In genomic region chr1:67726224-67726623, GRCh38 we compare ENCODE assay signal across 15 cellular contexts. TPM values are rescaled to one million over a fixed set of nuclear protein-coding genes. Genes with fewer than 3 reads are reported as not detected.
A peak's percentile ranks its signal among the peaks of the same experiment; 100 is the strongest.
DNase-seq lines count a peak whose midpoint lies in the region; ATAC-seq and TF ChIP-seq lines count a peak whose summit lies in the region.
"Had no signal": no experiment of that assay in that cellular context is flagged by ENCODE, and none has a peak within 500 bp of the region (broad histone marks: within the 10 kb centered on the region; RNA-seq: fewer than 3 reads in every experiment).

No MANE protein-coding gene starts in this region.

- peak overlapping the region; percentile 37; the same call in 1 of the 2 replicates for H3K27ac ChIP-seq in SJSA1
- H3K27ac ChIP-seq in tibial artery: peak overlapping the region; percentile 64 to 74
- H3K27ac ChIP-seq: ovary had no signal

- no peak overlapping the region for H3K4me3 Mint-ChIP-seq in activated T-cell treated with anti-CD3 and anti-CD28 coated beads, Interleukin-2, amount 50 U/mL, for 4 hours
- no peak overlapping the region for H3K4me3 Mint-ChIP-seq in activated T-cell treated with anti-CD3 and anti-CD28 coated beads, Interleukin-2, amount 50 U/mL, for 24 hours
- H3K4me3 Mint-ChIP-seq: activated CD4-positive, alpha-beta T cell treated with anti-CD3 and anti-CD28 coated beads, Interleukin-2, amount 10 ng/mL, durations not matched to agents 24 days and 14 days; H9 had no signal

- H3K4me1 Mint-ChIP-seq in activated T-cell treated with anti-CD3 and anti-CD28 coated beads, Interleukin-2, amount 50 U/mL, for 4 hours (ENCODE audit: low read depth): peaks cover 12% of the 10 kb centered on the region
- H3K4me1 Mint-ChIP-seq in activated T-cell treated with anti-CD3 and anti-CD28 coated beads, Interleukin-2, amount 50 U/mL, for 24 hours (ENCODE audit: low read depth): peaks cover 24% of the 10 kb centered on the region

- H3K4me3 ChIP-seq in SJSA1: no peak overlapping the region
- H3K4me3 ChIP-seq in fibroblast of mammary gland (ENCODE audit: control insufficient read depth, low read depth, low read length): no peak overlapping the region
- no peak overlapping the region for H3K4me3 ChIP-seq in tibial artery
- H3K4me3 ChIP-seq: ovary, smooth muscle cell had no signal

- H3K4me1 ChIP-seq in SJSA1 (replicated peaks) (peaks cover 56% of the 10 kb centered on the region), tibial artery (peaks cover 0 to 61% (median 35%) of the 10 kb centered on the region in 4 donors)

- intact Hi-C loops in tibial artery (cut with DNase I; ENCODE audit: low total_unique reads): no loop called here

- H3K27me3 Mint-ChIP-seq in activated T-cell treated with anti-CD3 and anti-CD28 coated beads, Interleukin-2, amount 50 U/mL, for 4 hours (ENCODE audit: low read depth): no peaks in the 10 kb centered on the region
- peaks cover 5% of the 10 kb centered on the region for H3K27me3 Mint-ChIP-seq in activated T-cell treated with anti-CD3 and anti-CD28 coated beads, Interleukin-2, amount 50 U/mL, for 24 hours

- H3K36me3 Mint-ChIP-seq in activated T-cell treated with anti-CD3 and anti-CD28 coated beads, Interleukin-2, amount 50 U/mL, for 4 hours (ENCODE audit: insufficient read depth): no peaks in the 10 kb centered on the region
- no peaks in the 10 kb centered on the region for H3K36me3 Mint-ChIP-seq in activated T-cell treated with anti-CD3 and anti-CD28 coated beads, Interleukin-2, amount 50 U/mL, for 24 hours (ENCODE audit: low read depth)

- H3K36me3 ChIP-seq in SJSA1 (peaks cover 28% of the 10 kb centered on the region), tibial artery (no peaks in the 10 kb centered on the region)
- H3K36me3 ChIP-seq: ovary had no signal

- peak; percentile 34 for ATAC-seq in activated T-cell treated with anti-CD3 and anti-CD28 coated beads, Interleukin-2, amount 50 U/mL, for 4 hours
- ATAC-seq in HG03135 (IDR thresholded peaks at IDR 0.05; ENCODE audit: unreplicated experiment): no peak
- no peak for ATAC-seq in HG03432 (IDR thresholded peaks at IDR 0.05; ENCODE audit: unreplicated experiment)

- no peaks in the 10 kb centered on the region for H3K27me3 ChIP-seq in SJSA1 (replicated peaks)
- H3K27me3 ChIP-seq in tibial artery: no peaks in the 10 kb centered on the region
- H3K27me3 ChIP-seq: ovary had no signal

- H3K9me3 Mint-ChIP-seq in activated T-cell treated with anti-CD3 and anti-CD28 coated beads, Interleukin-2, amount 50 U/mL, for 4 hours: no peaks in the 10 kb centered on the region
- no peaks in the 10 kb centered on the region for H3K9me3 Mint-ChIP-seq in activated T-cell treated with anti-CD3 and anti-CD28 coated beads, Interleukin-2, amount 50 U/mL, for 24 hours
- H3K9me3 Mint-ChIP-seq: H9 had no signal

- DNase-seq in activated T-cell treated with anti-CD3 and anti-CD28 coated beads, Interleukin-2, amount 50 U/mL, for 4 hours: no peak
- no peak for DNase-seq in activated T-cell treated with anti-CD3 and anti-CD28 coated beads, Interleukin-2, amount 50 U/mL, for 24 hours
- DNase-seq in SJSA1 (ENCODE audit: low read depth in 1 of 2, low spot score in 2 of 2) (no peak), fibroblast of mammary gland (ENCODE audit: low read depth) (peak; percentile 81), tibial artery (no peak), NCI-H526 (lab: John Stamatoyannopoulos, UW) (no peak)
- DNase-seq: activated CD4-positive, alpha-beta T cell treated with anti-CD3 and anti-CD28 coated beads, Interleukin-2, amount 10 ng/mL, durations not matched to agents 24 days and 14 days; activated T-cell treated with anti-CD3 and anti-CD28 coated beads, Interleukin-2, amount 50 U/mL, for 48 hours; amygdala; Calu3; H9; ovary had no signal

- TF ChIP-seq CTCF in fibroblast of mammary gland (conservative IDR thresholded peaks at IDR 0.05; ENCODE audit: control insufficient read depth, insufficient read depth, low read depth, low read length): no peak
- no peak for TF ChIP-seq CTCF in tibial artery (IDR thresholded peaks at IDR 0.05)

- no peak overlapping the region for H3K27ac Mint-ChIP-seq in activated T-cell treated with anti-CD3 and anti-CD28 coated beads, Interleukin-2, amount 50 U/mL, for 24 hours
- H3K27ac Mint-ChIP-seq: activated CD4-positive, alpha-beta T cell treated with anti-CD3 and anti-CD28 coated beads, Interleukin-2, amount 10 ng/mL, durations not matched to agents 24 days and 14 days; H9 had no signal

- H3K9me3 ChIP-seq in SJSA1 (replicated peaks) (no peaks in the 10 kb centered on the region), tibial artery (no peaks in the 10 kb centered on the region)
- H3K9me3 ChIP-seq: ovary had no signal

RNA-seq across cellular contexts. Expression of gene GADD45A, which starts 41.2 kb away (rescaled TPM):
- total RNA-seq in activated T-cell treated with anti-CD3 and anti-CD28 coated beads, Interleukin-2, amount 50 U/mL, for 4 hours: 10 to 100 TPM; 49.7 to 91.5 (median 56.9) TPM
- 63.1 and 125 TPM in 2 replicates for total RNA-seq in SJSA1 (2014; rRNA removed; shearing (Covaris generic))

Comparison
In these comparisons a context has a peak if more than half of its experiments do, and no peak if none do; other contexts are left out.
1. ATAC-seq: peak in activated T-cell treated with anti-CD3 and anti-CD28 coated beads, Interleukin-2, amount 50 U/mL, for 4 hours (2 of 2); none in HG03135 (single experiment) and HG03432 (single experiment).